In genomic region chr19:37563518-37563917, GRCh38 we compare ENCODE assay signal across 31 cellular contexts.
"Had no signal": no experiment of that assay in that cellular context is flagged by ENCODE, and none has a peak within 500 bp of the region (broad histone marks: within the 10 kb centered on the region; RNA-seq: fewer than 3 reads in every experiment).

No MANE protein-coding gene starts in this region.

- H3K4me1 Mint-ChIP-seq: naive thymus-derived CD8-positive, alpha-beta T cell; nephron; neural progenitor cell; stimulated activated naive B cell treated with anti-CD40 and anti-IgM and Interleukin-4, amounts not matched to agents 10 μg/mL and 1 μg/mL and 100 μg/mL, for 72 hours had no signal

- FAIRE-seq: keratinocyte, urothelium cell line had no signal

- H3K9ac ChIP-seq: neural progenitor cell had no signal

- H3K4me3 ChIP-seq: lower lobe of right lung, neural progenitor cell, right atrium auricular region, skin epidermis, stomach, suprapubic skin, thoracic aorta, tibial artery, upper lobe of right lung had no signal

- H3K4me2 ChIP-seq: neural progenitor cell had no signal

- ATAC-seq: left cardiac atrium; left lobe of liver; left ventricle myocardium superior; lower lobe of right lung; naive thymus-derived CD8-positive, alpha-beta T cell; sciatic nerve; stimulated activated naive B cell treated with anti-CD40 and anti-IgM and Interleukin-4, amounts not matched to agents 10 μg/mL and 1 μg/mL and 100 μg/mL, for 72 hours; stimulated activated naive CD8-positive, alpha-beta T cell treated with anti-CD3 and anti-CD28 coated beads, Interleukin-15, Interleukin-2, amounts not matched to agents 100 U/mL and 50 U/mL, for 24 hours; upper lobe of right lung had no signal

- H2AFZ ChIP-seq: neural progenitor cell had no signal

- H3K27me3 ChIP-seq: neural progenitor cell, neutrophil, right atrium auricular region, stomach, suprapubic skin, tibial artery, upper lobe of right lung had no signal

- H3K4me3 Mint-ChIP-seq: naive thymus-derived CD8-positive, alpha-beta T cell; nephron; neural progenitor cell; stimulated activated naive B cell treated with anti-CD40 and anti-IgM and Interleukin-4, amounts not matched to agents 10 μg/mL and 1 μg/mL and 100 μg/mL, for 72 hours had no signal

- H3K9me3 ChIP-seq: lower lobe of right lung, thoracic aorta had no signal

- H3K27ac Mint-ChIP-seq: naive thymus-derived CD8-positive, alpha-beta T cell; nephron; neural progenitor cell; progenitor cell of endocrine pancreas; stimulated activated naive B cell treated with anti-CD40 and anti-IgM and Interleukin-4, amounts not matched to agents 10 μg/mL and 1 μg/mL and 100 μg/mL, for 72 hours had no signal

- H3K4me1 ChIP-seq: lower lobe of right lung, neural progenitor cell, right atrium auricular region, stomach, suprapubic skin, tibial artery, upper lobe of right lung had no signal

- H3K36me3 ChIP-seq: neutrophil had no signal

- DNase-seq: hippocampal formation; kidney glomerular epithelial cell; left cardiac atrium; left ventricle myocardium superior; lower lobe of right lung; mammary epithelial cell; mesenchymal stem cell; naive thymus-derived CD8-positive, alpha-beta T cell; occipital lobe; stimulated activated CD4-positive, alpha-beta T cell treated with anti-CD3 and anti-CD28 coated beads, Interleukin-12 subunit alpha, Interleukin-12 subunit beta, amount 100 ng/mL, for 4 hours; stimulated activated CD4-positive, alpha-beta T cell treated with anti-CD3 and anti-CD28 coated beads, Interleukin-15, amount 100 ng/mL, for 24 hours; stimulated activated CD4-positive, alpha-beta T cell treated with anti-CD3 and anti-CD28 coated beads, Interleukin-2, amount 100 ng/mL, for 24 hours; stimulated activated CD4-positive, alpha-beta T cell treated with anti-CD3 and anti-CD28 coated beads, Interleukin-4, amount 100 ng/mL, for 1 hour; stimulated activated naive B cell treated with anti-CD40 and anti-IgM and Interleukin-4, amounts not matched to agents 10 μg/mL and 1 μg/mL and 100 μg/mL, for 72 hours; stimulated activated naive CD8-positive, alpha-beta T cell treated with anti-CD3 and anti-CD28 coated beads, Interleukin-15, Interleukin-2, amounts not matched to agents 100 U/mL and 50 U/mL, for 24 hours; stomach; tibial artery; trophoblast cell; upper lobe of right lung had no signal

- H3K27me3 Mint-ChIP-seq: naive thymus-derived CD8-positive, alpha-beta T cell; progenitor cell of endocrine pancreas; stimulated activated naive B cell treated with anti-CD40 and anti-IgM and Interleukin-4, amounts not matched to agents 10 μg/mL and 1 μg/mL and 100 μg/mL, for 72 hours had no signal

- H3K27ac ChIP-seq: lower lobe of right lung, neural progenitor cell, neutrophil, right atrium auricular region, skin epidermis, stomach, suprapubic skin, thoracic aorta, tibial artery, upper lobe of right lung had no signal
